Comparison of ENCODE assay signal across 8 cellular contexts in the genomic region with DNA sequence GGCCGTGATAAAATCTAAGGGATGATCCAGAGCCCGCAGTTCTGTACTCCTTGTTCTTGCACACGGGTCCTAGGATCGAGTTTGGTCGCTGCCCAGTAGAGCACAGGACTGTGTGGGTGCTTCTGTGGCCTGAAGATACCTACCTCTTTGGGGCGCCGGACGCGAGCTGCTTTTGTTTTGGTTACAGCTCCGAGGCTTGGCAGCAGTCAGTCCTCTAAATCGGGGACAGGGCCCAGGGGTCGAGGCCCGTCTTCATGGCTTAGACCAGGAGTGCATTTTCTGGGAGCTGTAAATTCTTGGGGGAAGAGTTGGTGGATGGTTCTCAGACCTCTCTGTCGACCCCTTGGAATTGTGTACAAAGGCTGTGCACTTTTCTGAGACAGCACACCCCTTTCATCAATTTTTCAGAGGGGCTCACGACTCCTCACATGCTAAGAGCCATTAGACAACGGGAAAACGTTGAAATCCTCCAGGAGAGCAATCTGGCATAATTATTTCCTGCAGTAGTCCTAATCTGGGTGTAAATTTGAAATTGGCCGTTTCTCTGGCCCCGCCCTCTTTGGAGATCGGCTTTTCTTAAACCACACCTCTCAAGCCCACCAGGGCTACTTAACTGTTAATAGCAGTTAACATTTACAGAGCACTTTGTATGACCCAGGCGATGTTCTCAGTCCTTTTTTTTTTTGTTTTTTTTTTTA. TPM values are rescaled to one million over a fixed set of nuclear protein-coding genes. Genes with fewer than 3 reads are reported as not detected.
DNase-seq lines count a peak whose midpoint lies in the region; ATAC-seq and TF ChIP-seq lines count a peak whose summit lies in the region.

No MANE protein-coding gene starts in this region.

- TF ChIP-seq POLR2A in transverse colon (IDR thresholded peaks at IDR 0.05) = no peak

- no peaks in the 10 kb centered on the region for H3K27me3 Mint-ChIP-seq in activated CD8-positive, alpha-beta T cell treated with anti-CD3 and anti-CD28 coated beads, Interleukin-2, amount 10 ng/mL, durations not matched to agents 7 days and 5 days (ENCODE audit: low read depth)
- H3K27me3 Mint-ChIP-seq in endothelial cell (ENCODE audit: unreplicated experiment) = no peaks in the 10 kb centered on the region

- TF ChIP-seq EP300 in transverse colon (IDR thresholded peaks at IDR 0.05; ENCODE audit: low read depth) = no peak

- peak overlapping the region; percentile 95 for H3K27ac Mint-ChIP-seq in activated CD8-positive, alpha-beta T cell treated with anti-CD3 and anti-CD28 coated beads, Interleukin-2, amount 10 ng/mL, durations not matched to agents 7 days and 5 days
- H3K27ac Mint-ChIP-seq in endothelial cell (ENCODE audit: unreplicated experiment) = no peak overlapping the region

- no peaks in the 10 kb centered on the region for H3K9me3 Mint-ChIP-seq in activated CD8-positive, alpha-beta T cell treated with anti-CD3 and anti-CD28 coated beads, Interleukin-2, amount 10 ng/mL, durations not matched to agents 7 days and 5 days (ENCODE audit: insufficient read depth)
- H3K9me3 Mint-ChIP-seq in endothelial cell (ENCODE audit: unreplicated experiment) = no peaks in the 10 kb centered on the region

- peak; percentile 19 for ATAC-seq in HG02678 (IDR thresholded peaks at IDR 0.05; ENCODE audit: unreplicated experiment)
- peak; percentile 37 for ATAC-seq in activated CD8-positive, alpha-beta T cell treated with anti-CD3 and anti-CD28 coated beads, Interleukin-2, amount 10 ng/mL, durations not matched to agents 7 days and 5 days

- peaks cover 0 to 16% (median 6%) of the 10 kb centered on the region in 4 donors for H3K4me1 ChIP-seq in transverse colon

- intact Hi-C loops in transverse colon (cut with DNase I; ENCODE audit: low total_unique reads) = no loop called here

- peaks cover 0 to 4% (median 0%) of the 10 kb centered on the region in 4 donors for H3K36me3 ChIP-seq in transverse colon

- H3K27ac ChIP-seq in transverse colon = peak overlapping the region; percentile 79 to 84 (median 81)

- in situ Hi-C loops in transverse colon (cut with MboI; ENCODE audit: low pct_ligation_motif_present in 1 of 4, low pct_unique_long_range_greater_than_20kb in 1 of 4, low sequenced_read_pairs in 3 of 4) = no loop called here

- no peaks in the 10 kb centered on the region for H3K27me3 ChIP-seq in transverse colon

- H3K9me3 ChIP-seq in transverse colon = no peaks in the 10 kb centered on the region

- TF ChIP-seq CTCF in endothelial cell (IDR thresholded peaks at IDR 0.05; ENCODE audit: unreplicated experiment) (no peak), transverse colon (IDR thresholded peaks at IDR 0.05) (no peak)

- H3K4me1 Mint-ChIP-seq in activated CD8-positive, alpha-beta T cell treated with anti-CD3 and anti-CD28 coated beads, Interleukin-2, amount 10 ng/mL, durations not matched to agents 7 days and 5 days (ENCODE audit: low read depth) = peaks cover 49% of the 10 kb centered on the region
- peaks cover 15% of the 10 kb centered on the region for H3K4me1 Mint-ChIP-seq in endothelial cell (ENCODE audit: unreplicated experiment)

- POLR2A ChIA-PET in activated CD8-positive, alpha-beta T cell treated with anti-CD3 and anti-CD28 coated beads, Interleukin-2, amount 10 ng/mL, durations not matched to agents 7 days and 5 days (lab: Charles Lee) = interaction anchor here (1.0 to 1.8 kb wide), 11 partner anchors 8 to 152 kb away, joined by 3 to 14 read pairs (median 4); a partner anchor contains a TSS

- CTCF ChIA-PET in activated CD8-positive, alpha-beta T cell treated with anti-CD3 and anti-CD28 coated beads, Interleukin-2, amount 10 ng/mL, durations not matched to agents 7 days and 5 days (lab: Charles Lee) = interaction anchor here (1.1 to 1.5 kb wide), 7 partner anchors 10 to 77 kb away, joined by 3 to 6 read pairs (median 4); a partner anchor contains a TSS

- peak overlapping the region; percentile 93 for H3K4me3 Mint-ChIP-seq in activated CD8-positive, alpha-beta T cell treated with anti-CD3 and anti-CD28 coated beads, Interleukin-2, amount 10 ng/mL, durations not matched to agents 7 days and 5 days
- H3K4me3 Mint-ChIP-seq in endothelial cell (ENCODE audit: unreplicated experiment) = peak overlapping the region; percentile 97

- H3K4me3 ChIP-seq in transverse colon = peak overlapping the region; percentile 53 to 78 (median 62)

- 0 to 1% methylated on average over 8 to 20 of the region's 21 CpGs for WGBS in transverse colon (ENCODE audit: low coverage in 1 of 2), 2 donors

- DNase-seq in DMS153 treated with DMSO at 0.1 percent for 48 hours (lab: John Stamatoyannopoulos, UW; ENCODE audit: unreplicated experiment) (peak; percentile 14), DMS153 (lab: John Stamatoyannopoulos, UW) (no peak), NCI-H2171 (lab: John Stamatoyannopoulos, UW) (peak; percentile 15), endothelial cell (ENCODE audit: low spot score) (peak; percentile 20), midbrain (lab: John Stamatoyannopoulos, UW) (peak; percentile 76), transverse colon (peak; percentile 35)
- DNase-seq in activated CD8-positive, alpha-beta T cell treated with anti-CD3 and anti-CD28 coated beads, Interleukin-2, amount 10 ng/mL, durations not matched to agents 7 days and 5 days = peak; percentile 61

- peaks cover 26% of the 10 kb centered on the region for H3K36me3 Mint-ChIP-seq in activated CD8-positive, alpha-beta T cell treated with anti-CD3 and anti-CD28 coated beads, Interleukin-2, amount 10 ng/mL, durations not matched to agents 7 days and 5 days (ENCODE audit: low read depth)
- H3K36me3 Mint-ChIP-seq in endothelial cell (ENCODE audit: low read depth, unreplicated experiment) = peaks cover 7% of the 10 kb centered on the region

RNA-seq across cellular contexts. Expression of a gene that starts 0.9 kb away (rescaled TPM):
- total RNA-seq in activated CD8-positive, alpha-beta T cell treated with anti-CD3 and anti-CD28 coated beads, Interleukin-2, amount 10 ng/mL, durations not matched to agents 7 days and 5 days = 10 to 100 TPM; 23.3 to 26.2 TPM
- total RNA-seq in endothelial cell (ENCODE audit: unreplicated experiment) (7.2 TPM), transverse colon (10 to 100 TPM in 1 of 4 donors, 1 to 10 TPM in 3; 1.1 to 22.1 (median 6.1) TPM)

RNA-seq across cellular contexts. Expression of a gene that starts 38.8 kb away (rescaled TPM):
- total RNA-seq in activated CD8-positive, alpha-beta T cell treated with anti-CD3 and anti-CD28 coated beads, Interleukin-2, amount 10 ng/mL, durations not matched to agents 7 days and 5 days = 100 to 1,000 TPM; 948 to 978 TPM
- total RNA-seq in endothelial cell (ENCODE audit: unreplicated experiment) (1,216 TPM), transverse colon (100 to 1,000 TPM; 215 to 997 (median 604) TPM)

RNA-seq across cellular contexts. Expression of a gene that starts 48.4 kb away (rescaled TPM):
- total RNA-seq in activated CD8-positive, alpha-beta T cell treated with anti-CD3 and anti-CD28 coated beads, Interleukin-2, amount 10 ng/mL, durations not matched to agents 7 days and 5 days = 10 to 100 TPM; 30.7 to 33.6 TPM
- total RNA-seq in endothelial cell (ENCODE audit: unreplicated experiment) (13.0 TPM), transverse colon (10 to 100 TPM; 11.6 to 29.1 (median 21.5) TPM)

RNA-seq across cellular contexts. Expression of a gene that starts 53.7 kb away (rescaled TPM):
- total RNA-seq in activated CD8-positive, alpha-beta T cell treated with anti-CD3 and anti-CD28 coated beads, Interleukin-2, amount 10 ng/mL, durations not matched to agents 7 days and 5 days = 10 to 100 TPM; 25.7 to 29.5 TPM
- total RNA-seq in endothelial cell (ENCODE audit: unreplicated experiment) (20.3 TPM), transverse colon (1 to 10 TPM; 2.2 to 8.1 (median 2.9) TPM)
